28 cellular contexts compared by ENCODE assay signal in the genomic region with DNA sequence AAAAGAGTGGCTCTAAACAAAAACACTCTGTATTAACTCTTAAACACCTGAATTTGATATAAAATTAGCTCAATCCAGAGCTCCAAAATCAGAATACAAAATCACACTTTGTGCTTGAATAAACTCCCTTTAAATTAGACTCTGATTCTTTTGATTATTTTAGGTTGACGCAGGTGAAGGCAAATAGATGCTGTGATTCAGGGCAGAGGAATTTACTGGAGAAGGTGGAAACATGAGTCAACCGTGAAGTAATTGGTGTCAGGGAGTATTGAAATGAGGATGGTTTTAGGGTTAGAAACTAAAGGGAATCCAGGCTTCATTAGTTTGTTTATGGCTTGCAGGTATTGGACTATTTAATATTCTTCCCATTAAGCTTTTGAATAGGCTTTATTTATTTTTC. TPM values are rescaled to one million over a fixed set of nuclear protein-coding genes. Genes with fewer than 3 reads are reported as not detected.
DNase-seq lines count a peak whose midpoint lies in the region; ATAC-seq, FAIRE-seq and TF ChIP-seq lines count a peak whose summit lies in the region.
"Had no signal": no experiment of that assay in that cellular context is flagged by ENCODE, and none has a peak within 500 bp of the region (broad histone marks: within the 10 kb centered on the region; RNA-seq: fewer than 3 reads in every experiment).

No MANE protein-coding gene starts in this region.

- intact Hi-C loops in left lung (cut with DNase I) (no loop called here), Right ventricle myocardium superior (cut with DNase I) (no loop called here)

- DNase-seq in DMS53 (lab: John Stamatoyannopoulos, UW): peak; percentile 41
- peak; percentile 84 for DNase-seq in LoVo (ENCODE audit: low spot score)
- peak; percentile 93 for DNase-seq in bronchial epithelial cell (ENCODE audit: low read depth)
- DNase-seq in left lung: no peak
- no peak for DNase-seq in anterior cingulate cortex (lab: John Stamatoyannopoulos, UW)
- DNase-seq in Right ventricle myocardium superior: no peak
- no peak for DNase-seq in DMS153 treated with DMSO at 0.1 percent for 48 hours (lab: John Stamatoyannopoulos, UW; ENCODE audit: unreplicated experiment)
- DNase-seq: activated CD4-positive, alpha-beta T cell treated with anti-CD3 and anti-CD28 coated beads, Interleukin-2, amount 10 ng/mL, durations not matched to agents 7 days and 5 days; activated CD8-positive, alpha-beta memory T cell treated with anti-CD3 and anti-CD28 coated beads, Interleukin-2, amount 10 ng/mL, durations not matched to agents 7 days and 5 days; effector CD4-positive, alpha-beta T cell; esophagus squamous epithelium; GF-D8; left ventricle myocardium inferior; midbrain; natural killer cell; NCI-H1105; NCI-H2081; NCI-H446; OCI-M1; sigmoid colon; stimulated activated CD4-positive, alpha-beta T cell treated with anti-CD3 and anti-CD28 coated beads, Interleukin-15, amount 100 ng/mL, for 24 hours; WERI-Rb-1 had no signal

- no peaks in the 10 kb centered on the region for H3K27me3 ChIP-seq in bronchial epithelial cell (ENCODE audit: control insufficient read depth, insufficient read depth, low read length)
- peaks cover 0 to 15% of the 10 kb centered on the region in 2 donors for H3K27me3 ChIP-seq in left lung
- H3K27me3 ChIP-seq: ascending aorta had no signal

- H3K36me3 ChIP-seq in bronchial epithelial cell (ENCODE audit: control insufficient read depth, insufficient read depth, low read length): no peaks in the 10 kb centered on the region
- no peaks in the 10 kb centered on the region for H3K36me3 ChIP-seq in left lung
- H3K36me3 ChIP-seq: ascending aorta, esophagus squamous epithelium, left ventricle myocardium inferior, sigmoid colon, WERI-Rb-1 had no signal

- H3K27ac ChIP-seq in left lung: no peak overlapping the region
- H3K27ac ChIP-seq: ascending aorta, C4-2B, esophagus squamous epithelium, left ventricle myocardium inferior, sigmoid colon, WERI-Rb-1 had no signal

- no peaks in the 10 kb centered on the region for H3K9me3 ChIP-seq in left lung
- H3K9me3 ChIP-seq: ascending aorta, esophagus squamous epithelium, left ventricle myocardium inferior, sigmoid colon had no signal

- no peaks in the 10 kb centered on the region for H3K4me1 ChIP-seq in left lung
- H3K4me1 ChIP-seq: ascending aorta, left ventricle myocardium inferior, sigmoid colon had no signal

- FAIRE-seq in bronchial epithelial cell (lab: Jason Lieb, UNC): no peak

- TF ChIP-seq CTCF in bronchial epithelial cell (IDR thresholded peaks at IDR 0.05; ENCODE audit: insufficient read depth, low read length, severe bottlenecking) (no peak), left lung (IDR thresholded peaks at IDR 0.05) (no peak)

- ATAC-seq in left lung: peak; percentile 86
- no peak for ATAC-seq in Right ventricle myocardium superior (ENCODE audit: poor library complexity)
- no peak for ATAC-seq in HG02759 (IDR thresholded peaks at IDR 0.05; ENCODE audit: unreplicated experiment)
- ATAC-seq: activated CD8-positive, alpha-beta memory T cell treated with anti-CD3 and anti-CD28 coated beads, Interleukin-2, amount 10 ng/mL, durations not matched to agents 7 days and 5 days; activated naive CD4-positive, alpha-beta T cell treated with anti-CD3 and anti-CD28 coated beads, Interleukin-2, amount 50 U/mL, for 72 hours; natural killer cell had no signal

- H3K4me3 ChIP-seq in bronchial epithelial cell (ENCODE audit: low read depth, low read length): no peak overlapping the region
- H3K4me3 ChIP-seq in left lung: no peak overlapping the region
- H3K4me3 ChIP-seq: ascending aorta, esophagus squamous epithelium, left ventricle myocardium inferior, sigmoid colon had no signal

RNA-seq across cellular contexts. Expression of gene TEKT1, which starts 37.0 kb away (rescaled TPM):
- total RNA-seq in bronchial epithelial cell: not detected in 2 replicates
- total RNA-seq in left lung: 1 to 10 TPM in 1 of 2 donors, not detected in 1; 4.9 TPM
- total RNA-seq in Right ventricle myocardium superior: not detected
- total RNA-seq: activated CD4-positive, alpha-beta T cell treated with anti-CD3 and anti-CD28 coated beads, Interleukin-2, amount 10 ng/mL, durations not matched to agents 7 days and 5 days; activated CD8-positive, alpha-beta memory T cell treated with anti-CD3 and anti-CD28 coated beads, Interleukin-2, amount 10 ng/mL, durations not matched to agents 7 days and 5 days; activated naive CD4-positive, alpha-beta T cell treated with anti-CD3 and anti-CD28 coated beads, Interleukin-2, amount 50 U/mL, for 72 hours; ascending aorta; esophagus squamous epithelium; left ventricle myocardium inferior; natural killer cell; osteocyte; sigmoid colon; ureter had no signal

Comparison
In these comparisons a context has a peak if more than half of its experiments do, and no peak if none do; other contexts are left out.
1. DNase-seq: peak in DMS53 (single experiment), LoVo (single experiment) and bronchial epithelial cell (single experiment); none in left lung (0 of 2), anterior cingulate cortex (0 of 58), Right ventricle myocardium superior (single experiment) and DMS153 treated with DMSO at 0.1 percent for 48 hours (single experiment).